In the genomic region with DNA sequence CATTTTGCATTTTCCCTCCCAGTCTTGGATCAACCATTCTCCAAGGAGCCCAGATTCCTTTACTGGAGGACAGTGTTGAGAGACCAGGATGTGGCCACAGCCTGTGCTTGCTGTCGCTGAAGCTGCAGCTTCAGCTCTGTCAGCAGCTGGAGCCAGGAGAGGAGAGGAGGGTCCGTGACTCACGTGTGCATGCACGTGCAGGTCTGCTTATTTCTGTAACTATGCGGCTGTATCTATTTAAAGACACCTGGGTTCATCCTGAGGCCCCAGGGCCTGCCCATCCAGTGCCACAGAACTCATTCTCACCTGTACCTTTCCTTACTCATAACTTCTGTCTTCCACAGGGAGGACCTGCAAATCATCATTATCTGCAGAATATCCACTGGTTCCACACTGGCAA, we compare ENCODE assay signal across 23 cellular contexts. TPM values are rescaled to one million over a fixed set of nuclear protein-coding genes. Genes with fewer than 3 reads are reported as not detected.
A peak's percentile ranks its signal among the peaks of the same experiment; 100 is the strongest.
DNase-seq lines count a peak whose midpoint lies in the region; ATAC-seq, FAIRE-seq and TF ChIP-seq lines count a peak whose summit lies in the region.
"Had no signal": no experiment of that assay in that cellular context is flagged by ENCODE, and none has a peak within 500 bp of the region (broad histone marks: within the 10 kb centered on the region; RNA-seq: fewer than 3 reads in every experiment).

No MANE protein-coding gene starts in this region.

- H3K9me1 ChIP-seq in IMR-90 (ENCODE audit: insufficient read depth, low read length): 0 out of 2 replicates have a peak, but pooled peaks cover 3% of the 10 kb centered on the region
- no peaks in the 10 kb centered on the region for H3K9me1 ChIP-seq in keratinocyte (ENCODE audit: control insufficient read depth, extremely low read depth, insufficient read depth, low read length)

- dilution Hi-C loops in IMR-90 (cut with HindIII; ENCODE audit: low sequenced_read_pairs, unreplicated experiment): no loop called here
- dilution Hi-C loops in keratinocyte (cut with MboI; ENCODE audit: extremely low pct_ligation_motif_present, low sequenced_read_pairs): no loop called here

- no peak overlapping the region for H3K23ac ChIP-seq in IMR-90 (ENCODE audit: low read depth, low read length)

- no peak overlapping the region for H4K5ac ChIP-seq in IMR-90 (ENCODE audit: low read depth, low read length)

- no peak for TF ChIP-seq RAD21 in IMR-90 (IDR thresholded peaks at IDR 0.05; ENCODE audit: low read length)

- H3K27ac Mint-ChIP-seq in Caco-2 (ENCODE audit: unreplicated experiment): no peak overlapping the region
- H3K27ac Mint-ChIP-seq: CD4-positive, alpha-beta memory T cell had no signal

- H3K9me3 ChIP-seq in IMR-90 (ENCODE audit: control insufficient read depth, insufficient read depth, low read length) (no peaks in the 10 kb centered on the region), keratinocyte (ENCODE audit: control insufficient read depth, low read depth, low read length) (peaks cover 12% of the 10 kb centered on the region), Caco-2 (no peaks in the 10 kb centered on the region; the same call in 1 of the 2 replicates)

- no peak overlapping the region for H3K4me2 ChIP-seq in IMR-90 (ENCODE audit: low read depth, low read length)
- peak overlapping the region; percentile 17 for H3K4me2 ChIP-seq in keratinocyte (ENCODE audit: control insufficient read depth, extremely low read depth, insufficient read depth, low read depth, low read length)
- H3K4me2 ChIP-seq: BLaER1 treated with 17β-estradiol and CSF1 and Interleukin-3, amounts not matched to agents 10 nM and 100 nM had no signal

- in situ Hi-C loops in IMR-90 (cut with MboI; ENCODE audit: low sequenced_read_pairs): no loop called here

- H2AFZ ChIP-seq in IMR-90 (replicated peaks; ENCODE audit: low read length, poor library complexity) (no peak overlapping the region), keratinocyte (ENCODE audit: control insufficient read depth, low read length) (no peak overlapping the region)

- no peak overlapping the region for H3K14ac ChIP-seq in IMR-90 (replicated peaks; ENCODE audit: low read depth, low read length)

- peaks cover 2% of the 10 kb centered on the region for H3K27me3 Mint-ChIP-seq in Caco-2 (ENCODE audit: insufficient read depth, unreplicated experiment)

- no peak overlapping the region for H2AK5ac ChIP-seq in IMR-90 (ENCODE audit: low read depth, low read length)

- no peak overlapping the region for H2BK5ac ChIP-seq in IMR-90 (ENCODE audit: low read depth, low read length, poor library complexity, severe bottlenecking)

- H2BK20ac ChIP-seq in IMR-90 (ENCODE audit: low read depth, low read length): no peak overlapping the region

- H3K9me3 Mint-ChIP-seq in Caco-2 (ENCODE audit: unreplicated experiment): no peaks in the 10 kb centered on the region
- H3K9me3 Mint-ChIP-seq: CD4-positive, alpha-beta memory T cell had no signal

- CTCF ChIA-PET in IMR-90 (lab: Yijun Ruan, JAX) (interaction anchor here (1.3 kb wide), 1 partner anchor 14 kb away, joined by 3 read pairs; no protein-coding TSS in a partner anchor), RWPE1 (lab: Yijun Ruan, JAX) (interaction anchor here (0.6 kb wide), 1 partner anchor 14 kb away, joined by 4 read pairs; no protein-coding TSS in a partner anchor), Caco-2 (lab: Charles Lee) (no interaction called here)

- no peak overlapping the region for H3K4me3 Mint-ChIP-seq in Caco-2 (ENCODE audit: unreplicated experiment)
- H3K4me3 Mint-ChIP-seq: CD4-positive, alpha-beta memory T cell had no signal

- H3K36me3 ChIP-seq in IMR-90 (ENCODE audit: control insufficient read depth, insufficient read depth, low read length) (no peaks in the 10 kb centered on the region), keratinocyte (ENCODE audit: control insufficient read depth in 2 of 2, extremely low read depth in 1 of 2, insufficient read depth in 2 of 2, low read length in 2 of 2) (no peaks in the 10 kb centered on the region), Caco-2 (ENCODE audit: control insufficient read depth, insufficient read depth, low read length) (no peaks in the 10 kb centered on the region)
- H3K36me3 ChIP-seq: BLaER1 treated with 17β-estradiol and CSF1 and Interleukin-3, amounts not matched to agents 10 nM and 100 nM had no signal

- FAIRE-seq in keratinocyte (lab: Jason Lieb, UNC) (peak; percentile 78), HTR-8/SVneo (lab: Jason Lieb, UNC) (no peak)
- FAIRE-seq: GM19239 had no signal

- no peak overlapping the region for H2AK9ac ChIP-seq in IMR-90 (replicated peaks; ENCODE audit: low read depth, low read length, poor library complexity)

- no peaks in the 10 kb centered on the region for H3K79me1 ChIP-seq in IMR-90 (ENCODE audit: low read depth in 1 of 2, low read length in 2 of 2)

- POLR2A ChIA-PET in IMR-90 (lab: Charles Lee; ENCODE audit: unreplicated experiment) (no interaction called here), RWPE1 (lab: Yijun Ruan, JAX; ENCODE audit: low non-redundant PET) (no interaction called here), Caco-2 (lab: Charles Lee) (no interaction called here)

- H3K27me3 ChIP-seq in IMR-90 (ENCODE audit: control insufficient read depth, insufficient read depth, low read length) (peaks cover 18% of the 10 kb centered on the region), keratinocyte (ENCODE audit: control insufficient read depth, extremely low read depth, insufficient read depth, low read length) (peaks cover 35% of the 10 kb centered on the region), Caco-2 (replicated peaks; ENCODE audit: control insufficient read depth, insufficient read depth, low read length) (no peaks in the 10 kb centered on the region)

- 83% methylated on average over 1 of the region's 5 CpGs; no CpG with 5 or more reads in 1 of the 2 experiments for WGBS in IMR-90 (ENCODE audit: extremely low coverage in 2 of 2, insufficient read length in 1 of 2), 2 experiments

- TF ChIP-seq CTCF in IMR-90 (conservative IDR thresholded peaks at IDR 0.05; ENCODE audit: low read depth, low read length) (no peak), RWPE1 (conservative IDR thresholded peaks at IDR 0.05; ENCODE audit: low read depth) (no peak), keratinocyte (optimal IDR thresholded peaks at IDR 0.05 in 1 of 3, IDR thresholded peaks at IDR 0.05 in 1 of 3, conservative IDR thresholded peaks at IDR 0.05 in 1 of 3; ENCODE audit: extremely low read depth in 1 of 3, insufficient read depth in 2 of 3, low read length in 3 of 3) (no peak), Caco-2 (IDR thresholded peaks at IDR 0.05; ENCODE audit: insufficient read depth in 1 of 2, low read depth in 1 of 2, low read length in 1 of 2, severe bottlenecking in 1 of 2, unreplicated experiment in 1 of 2) (no peak)

- H3K79me2 ChIP-seq in keratinocyte (ENCODE audit: control insufficient read depth, insufficient read depth, low read length): no peaks in the 10 kb centered on the region

- H2BK120ac ChIP-seq in IMR-90 (ENCODE audit: low read depth, low read length): no peak overlapping the region

- ATAC-seq in IMR-90 (ENCODE audit: low read depth): no peak

- DNase-seq in DMS53 (lab: John Stamatoyannopoulos, UW) (peak; percentile 27), DMS53 treated with DMSO at 0.1 percent for 48 hours (lab: John Stamatoyannopoulos, UW; ENCODE audit: unreplicated experiment) (no peak), IMR-90 (no peak), RWPE1 (ENCODE audit: low spot score) (peak; percentile 78), keratinocyte (ENCODE audit: low read depth, low spot score) (peak; percentile 80), Caco-2 (no peak), NCI-H510A (lab: John Stamatoyannopoulos, UW) (no peak), HTR-8/SVneo (ENCODE audit: insufficient read length, low spot score) (no peak)
- DNase-seq: CD4-positive, alpha-beta memory T cell; GOT3; HCEC 1CT; Karpas-422; NCI-H1105; NCI-H2029 treated with DMSO at 0.1 percent for 48 hours; NCI-H226; NCI-H524; SHP77 treated with DMSO at 0.1 percent for 48 hours; SW 1271 had no signal

- H4K91ac ChIP-seq in IMR-90 (ENCODE audit: insufficient read depth, low read depth, low read length): no peak overlapping the region

- H3K56ac ChIP-seq in IMR-90 (ENCODE audit: extremely low read depth, insufficient read depth, low read length): no peak overlapping the region

- BruUV-seq in IMR-90 (replicated peaks; lab: Mats Ljungman, UMichigan): no TSS peak
- no TSS peak for BruUV-seq in Caco-2 (replicated peaks; lab: Mats Ljungman, UMichigan)

- H3K36me3 Mint-ChIP-seq in Caco-2 (ENCODE audit: insufficient read depth, unreplicated experiment): peaks cover 8% of the 10 kb centered on the region
- H3K36me3 Mint-ChIP-seq: CD4-positive, alpha-beta memory T cell had no signal

- no peak overlapping the region for H3K9ac ChIP-seq in IMR-90 (ENCODE audit: low read depth, low read length)
- H3K9ac ChIP-seq in keratinocyte (ENCODE audit: control insufficient read depth, extremely low read depth, insufficient read depth, low read length): no peak overlapping the region
- H3K9ac ChIP-seq: BLaER1 treated with 17β-estradiol and CSF1 and Interleukin-3, amounts not matched to agents 10 nM and 100 nM had no signal

- H4K20me1 ChIP-seq in IMR-90 (ENCODE audit: insufficient read depth, low read length): no peaks in the 10 kb centered on the region
- H4K20me1 ChIP-seq in keratinocyte (ENCODE audit: control insufficient read depth, extremely low read depth, insufficient read depth, low read length): no peaks in the 10 kb centered on the region
- H4K20me1 ChIP-seq: BLaER1 treated with 17β-estradiol and CSF1 and Interleukin-3, amounts not matched to agents 10 nM and 100 nM had no signal

- intact Hi-C loops in IMR-90 (cut with micrococcal nuclease) (no loop called here), Caco-2 (cut with micrococcal nuclease; ENCODE audit: unreplicated experiment) (no loop called here)

- TF ChIP-seq POLR2A in IMR-90 (IDR thresholded peaks at IDR 0.05; ENCODE audit: low read depth, low read length): no peak

- H4K8ac ChIP-seq in IMR-90 (ENCODE audit: low read depth in 2 of 2, low read length in 2 of 2): no peak overlapping the region

- H3K27ac ChIP-seq in IMR-90 (ENCODE audit: insufficient read depth, low read length) (no peak overlapping the region), RWPE1 (peak overlapping the region; percentile 35), keratinocyte (ENCODE audit: control insufficient read depth, insufficient read depth, low read length) (no peak overlapping the region)
- H3K27ac ChIP-seq: 22Rv1; BLaER1 treated with 17β-estradiol and CSF1 and Interleukin-3, amounts not matched to agents 10 nM and 100 nM; HL-60; SK-N-MC had no signal

- H3K18ac ChIP-seq in IMR-90 (ENCODE audit: low read depth, low read length): no peak overlapping the region

- no peak overlapping the region for H3K4ac ChIP-seq in IMR-90 (ENCODE audit: low read depth, low read length)

- peaks cover 9% of the 10 kb centered on the region for H3K4me1 Mint-ChIP-seq in Caco-2 (ENCODE audit: low read depth, unreplicated experiment)

- H3K4me1 ChIP-seq in IMR-90 (ENCODE audit: control insufficient read depth, insufficient read depth, low read length) (no peaks in the 10 kb centered on the region), keratinocyte (ENCODE audit: control insufficient read depth, extremely low read depth, insufficient read depth, low read length) (peaks cover 20% of the 10 kb centered on the region), Caco-2 (no peaks in the 10 kb centered on the region; the same call in 1 of the 2 replicates)

- H3K4me3 ChIP-seq in IMR-90 (ENCODE audit: insufficient read depth, low read depth, low read length) (no peak overlapping the region), keratinocyte (ENCODE audit: control insufficient read depth in 2 of 3, extremely low read depth in 1 of 3, insufficient read depth in 2 of 3, low read depth in 1 of 3, low read length in 3 of 3) (no peak overlapping the region), Caco-2 (ENCODE audit: low read depth, low read length) (no peak overlapping the region)
- H3K4me3 ChIP-seq: BLaER1 treated with 17β-estradiol and CSF1 and Interleukin-3, amounts not matched to agents 10 nM and 100 nM; SK-N-MC had no signal

- H2BK15ac ChIP-seq in IMR-90 (ENCODE audit: low read depth, low read length): no peak overlapping the region

RNA-seq across cellular contexts. Expression of gene LAMP1, which starts 8.2 kb away (rescaled TPM):
- total RNA-seq in IMR-90 (2012; rRNA removed) (58.3 and 60.6 TPM in 2 replicates), Caco-2 (2022) (244 and 245 TPM in 2 replicates)
- polyA plus RNA-seq in IMR-90 (2012; rRNA removed) (229 and 235 TPM in 2 replicates), keratinocyte (202 to 251 TPM (median 232 TPM) in 3 replicates)
- polyA plus RNA-seq in IMR-90 (2012; cell fraction: cytosol; rRNA removed): 138 and 235 TPM in 2 replicates
- 132 and 172 TPM in 2 replicates for polyA plus RNA-seq in IMR-90 (2012; cell fraction: nucleus; rRNA removed; ENCODE audit: low replicate concordance)
- polyA plus RNA-seq in keratinocyte (2011; ENCODE audit: low read depth): 126 TPM
- polyA plus RNA-seq in keratinocyte (2011; cell fraction: cytosol; rRNA removed): 129 and 132 TPM in 2 replicates
- 514 and 524 TPM in 2 replicates for polyA plus RNA-seq in keratinocyte (2011; cell fraction: nucleus; rRNA removed)
- 268 and 311 TPM in 2 replicates for polyA plus RNA-seq in keratinocyte (2012; ENCODE audit: low replicate concordance)
- 111 to 194 TPM (median 170 TPM) in 3 replicates for polyA minus RNA-seq in keratinocyte
- 175 TPM for polyA minus RNA-seq in keratinocyte (2011; cell fraction: cytosol; rRNA and poly(A)+ RNA removed)
- 272 and 353 TPM in 2 replicates for polyA minus RNA-seq in keratinocyte (2011; cell fraction: nucleus; rRNA and poly(A)+ RNA removed)

Comparison
In these comparisons a context has a peak if more than half of its experiments do, and no peak if none do; other contexts are left out.
1. DNase-seq: peak in DMS53 (single experiment), RWPE1 (single experiment) and keratinocyte (single experiment); none in DMS53 treated with DMSO at 0.1 percent for 48 hours (single experiment), IMR-90 (single experiment), Caco-2 (0 of 2), NCI-H510A (single experiment) and HTR-8/SVneo (single experiment).